Comparison of ENCODE assay signal across 9 cellular contexts in the genomic region with DNA sequence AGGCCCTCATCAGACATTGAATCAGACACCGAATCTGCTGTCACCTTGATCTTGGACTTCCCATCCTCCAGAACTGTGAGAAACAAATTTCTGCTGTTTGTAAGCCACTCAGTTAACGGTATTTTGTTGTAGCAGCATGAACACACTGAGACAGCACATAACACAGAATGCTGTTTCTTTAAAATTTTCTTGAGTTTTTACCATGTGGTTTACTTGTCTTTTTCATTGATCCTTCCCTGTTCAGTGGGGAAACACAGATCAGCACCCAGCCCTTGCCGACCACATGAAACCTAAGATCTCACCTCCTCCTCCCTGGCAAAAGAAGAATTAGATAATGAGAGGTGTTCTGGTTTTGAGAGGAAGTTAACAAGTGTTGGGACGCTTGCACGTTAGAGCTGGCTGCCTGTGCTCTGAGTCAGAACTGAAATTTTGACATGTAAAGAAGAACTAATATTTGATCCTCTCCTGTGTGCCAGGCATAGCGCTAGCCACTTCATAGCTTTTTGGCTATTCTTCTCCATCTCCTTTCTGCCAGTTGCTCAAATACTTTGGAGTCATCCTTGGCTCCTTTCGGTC.
A peak's percentile ranks its signal among the peaks of the same experiment; 100 is the strongest.
DNase-seq lines count a peak whose midpoint lies in the region; ATAC-seq and TF ChIP-seq lines count a peak whose summit lies in the region.
"Had no signal": no experiment of that assay in that cellular context is flagged by ENCODE, and none has a peak within 500 bp of the region (broad histone marks: within the 10 kb centered on the region; RNA-seq: fewer than 3 reads in every experiment).

No MANE protein-coding gene starts in this region.

- no peaks in the 10 kb centered on the region for H3K27me3 Mint-ChIP-seq in activated T-cell treated with anti-CD3 and anti-CD28 coated beads, Interleukin-2, amount 50 U/mL, for 72 hours (ENCODE audit: low read depth)
- no peaks in the 10 kb centered on the region for H3K27me3 Mint-ChIP-seq in natural killer cell treated with Interleukin-12 subunit alpha and Interleukin-12 subunit beta and Interleukin-15 and Interleukin-18, amount 100 ng/mL, for 72 hours

- peaks cover 1% of the 10 kb centered on the region in 2 donors for H3K9me3 Mint-ChIP-seq in activated T-cell treated with anti-CD3 and anti-CD28 coated beads, Interleukin-2, amount 50 U/mL, for 72 hours
- H3K9me3 Mint-ChIP-seq in natural killer cell treated with Interleukin-12 subunit alpha and Interleukin-12 subunit beta and Interleukin-15 and Interleukin-18, amount 100 ng/mL, for 72 hours, result no peaks in the 10 kb centered on the region

- no peaks in the 10 kb centered on the region for H3K27me3 ChIP-seq in smooth muscle cell (ENCODE audit: low read depth)
- H3K27me3 ChIP-seq in osteoblast (ENCODE audit: insufficient read depth, low read length), result no peaks in the 10 kb centered on the region

- TF ChIP-seq CTCF in smooth muscle cell (IDR thresholded peaks at IDR 0.05; ENCODE audit: borderline replicate concordance, insufficient read depth, poor library complexity, severe bottlenecking) (no peak), osteoblast (IDR thresholded peaks at IDR 0.05; ENCODE audit: extremely low read depth, low read depth, low read length) (no peak)

- H3K27ac ChIP-seq in smooth muscle cell (ENCODE audit: low read depth) (no peak overlapping the region), osteoblast (ENCODE audit: low read depth, low read length) (no peak overlapping the region)

- H3K27ac Mint-ChIP-seq in activated T-cell treated with anti-CD3 and anti-CD28 coated beads, Interleukin-2, amount 50 U/mL, for 72 hours, result peak overlapping the region; percentile 10
- peak overlapping the region; percentile 100 for H3K27ac Mint-ChIP-seq in natural killer cell treated with Interleukin-12 subunit alpha and Interleukin-12 subunit beta and Interleukin-15 and Interleukin-18, amount 100 ng/mL, for 72 hours

- H3K4me1 ChIP-seq in smooth muscle cell (ENCODE audit: low read depth) (peaks cover 6% of the 10 kb centered on the region), osteoblast (ENCODE audit: insufficient read depth, low read length) (peaks cover 48% of the 10 kb centered on the region)

- peak overlapping the region; percentile 41 to 62 for H3K4me3 Mint-ChIP-seq in activated T-cell treated with anti-CD3 and anti-CD28 coated beads, Interleukin-2, amount 50 U/mL, for 72 hours
- peak overlapping the region; percentile 96 for H3K4me3 Mint-ChIP-seq in natural killer cell treated with Interleukin-12 subunit alpha and Interleukin-12 subunit beta and Interleukin-15 and Interleukin-18, amount 100 ng/mL, for 72 hours

- H3K36me3 ChIP-seq in smooth muscle cell (ENCODE audit: low read depth) (no peaks in the 10 kb centered on the region), osteoblast (ENCODE audit: insufficient read depth, low read length) (peaks cover 7% of the 10 kb centered on the region)

- H4K20me1 ChIP-seq in smooth muscle cell (ENCODE audit: low read depth), result peaks cover 30% of the 10 kb centered on the region
- no peaks in the 10 kb centered on the region for H4K20me1 ChIP-seq in osteoblast (ENCODE audit: insufficient read depth, low read length)

- 91% methylated on average over 7 of the region's 7 CpGs for WGBS in smooth muscle cell (ENCODE audit: low lambda C conversion rate)

- H3F3A ChIP-seq in smooth muscle cell (ENCODE audit: low read depth), result peaks cover 6% of the 10 kb centered on the region

- H2AFZ ChIP-seq in smooth muscle cell (ENCODE audit: low read depth) (no peak overlapping the region), osteoblast (ENCODE audit: low read length) (no peak overlapping the region)

- peak; percentile 43 to 61 for DNase-seq in activated T-cell treated with anti-CD3 and anti-CD28 coated beads, Interleukin-2, amount 50 U/mL, for 72 hours
- DNase-seq in natural killer cell treated with Interleukin-12 subunit alpha and Interleukin-12 subunit beta and Interleukin-15 and Interleukin-18, amount 100 ng/mL, for 72 hours (ENCODE audit: low spot score), result peak; percentile 87
- no peak for DNase-seq in smooth muscle cell (lab: John Stamatoyannopoulos, UW; ENCODE audit: unreplicated experiment)
- DNase-seq in HCEC 1CT, result no peak
- DNase-seq in osteoblast (ENCODE audit: insufficient read length, low spot score, missing footprints), result no peak
- no peak for DNase-seq in nucleus accumbens (lab: John Stamatoyannopoulos, UW)
- DNase-seq: kidney glomerular epithelial cell had no signal

- H3K79me2 ChIP-seq in smooth muscle cell (ENCODE audit: low read depth) (no peaks in the 10 kb centered on the region), osteoblast (ENCODE audit: insufficient read depth, low read length) (no peaks in the 10 kb centered on the region)

- H3K9me3 ChIP-seq in smooth muscle cell (replicated peaks; ENCODE audit: low read depth), result no peaks in the 10 kb centered on the region
- no peaks in the 10 kb centered on the region for H3K9me3 ChIP-seq in osteoblast (ENCODE audit: low read depth, low read length)

- peaks cover 88% of the 10 kb centered on the region for H3K4me1 Mint-ChIP-seq in activated T-cell treated with anti-CD3 and anti-CD28 coated beads, Interleukin-2, amount 50 U/mL, for 72 hours (ENCODE audit: low read depth)
- peaks cover 77 to 93% of the 10 kb centered on the region in 2 donors for H3K4me1 Mint-ChIP-seq in natural killer cell treated with Interleukin-12 subunit alpha and Interleukin-12 subunit beta and Interleukin-15 and Interleukin-18, amount 100 ng/mL, for 72 hours (ENCODE audit: low read depth in 2 of 2)

- H3K4me3 ChIP-seq in smooth muscle cell, result no peak overlapping the region
- H3K4me3 ChIP-seq in osteoblast (ENCODE audit: insufficient read depth, low read length), result no peak overlapping the region

- ATAC-seq in GM18498 (IDR thresholded peaks at IDR 0.05; ENCODE audit: unreplicated experiment), result peak; percentile 35
- peak; percentile 51 for ATAC-seq in HG03432 (IDR thresholded peaks at IDR 0.05; ENCODE audit: unreplicated experiment)
- peak; percentile 30 to 47 for ATAC-seq in activated T-cell treated with anti-CD3 and anti-CD28 coated beads, Interleukin-2, amount 50 U/mL, for 72 hours (replicated peaks in 1 of 2)
- peak; percentile 72 to 81 for ATAC-seq in natural killer cell treated with Interleukin-12 subunit alpha and Interleukin-12 subunit beta and Interleukin-15 and Interleukin-18, amount 100 ng/mL, for 72 hours

- H3K9ac ChIP-seq in smooth muscle cell (ENCODE audit: low read depth), result no peak overlapping the region

- H3K36me3 Mint-ChIP-seq in activated T-cell treated with anti-CD3 and anti-CD28 coated beads, Interleukin-2, amount 50 U/mL, for 72 hours (ENCODE audit: insufficient read depth in 2 of 2), result peaks cover 12 to 24% of the 10 kb centered on the region in 2 donors
- peaks cover 13% of the 10 kb centered on the region for H3K36me3 Mint-ChIP-seq in natural killer cell treated with Interleukin-12 subunit alpha and Interleukin-12 subunit beta and Interleukin-15 and Interleukin-18, amount 100 ng/mL, for 72 hours

- H3K4me2 ChIP-seq in smooth muscle cell (no peak overlapping the region), osteoblast (ENCODE audit: insufficient read depth, low read length) (no peak overlapping the region)

Comparison
In these comparisons a context has a peak if more than half of its experiments do, and no peak if none do; other contexts are left out.
1. DNase-seq: peak in activated T-cell treated with anti-CD3 and anti-CD28 coated beads, Interleukin-2, amount 50 U/mL, for 72 hours (2 of 2) and natural killer cell treated with Interleukin-12 subunit alpha and Interleukin-12 subunit beta and Interleukin-15 and Interleukin-18, amount 100 ng/mL, for 72 hours (single experiment); none in smooth muscle cell (single experiment), HCEC 1CT (single experiment), osteoblast (single experiment) and nucleus accumbens (0 of 56).
2. Peak in every context shown above with its lines, with median percentiles within 50 percentile points of each other: ATAC-seq.